Comparison of ENCODE assay signal across 27 cellular contexts in the genomic region with DNA sequence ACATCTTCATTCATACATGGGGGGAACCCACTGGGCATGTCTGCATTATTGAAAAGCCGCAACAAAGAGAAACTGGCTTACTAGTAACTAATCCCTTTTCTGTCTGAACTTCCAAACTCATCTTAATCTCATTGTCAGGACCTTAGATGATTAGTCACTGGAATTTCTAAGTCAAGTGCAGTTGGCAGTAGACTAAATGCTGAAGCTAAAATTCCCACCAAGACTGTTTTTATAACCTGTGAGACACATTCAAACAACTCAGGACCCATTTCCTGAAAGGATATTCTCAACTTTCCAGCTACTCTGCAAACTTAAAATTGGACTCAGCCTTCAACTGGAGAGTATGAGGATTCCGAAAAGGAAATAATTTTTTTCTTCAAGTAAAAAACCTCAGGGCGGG.
DNase-seq lines count a peak whose midpoint lies in the region; ATAC-seq, FAIRE-seq and TF ChIP-seq lines count a peak whose summit lies in the region.
"Had no signal": no experiment of that assay in that cellular context is flagged by ENCODE, and none has a peak within 500 bp of the region (broad histone marks: within the 10 kb centered on the region; RNA-seq: fewer than 3 reads in every experiment).

No MANE protein-coding gene starts in this region.

- no peaks in the 10 kb centered on the region for H3K36me3 ChIP-seq in A673 (ENCODE audit: insufficient read depth, low read length, poor library complexity, severe bottlenecking)
- H3K36me3 ChIP-seq in IMR-90 (ENCODE audit: control insufficient read depth, insufficient read depth, low read length), result no peaks in the 10 kb centered on the region
- H3K36me3 ChIP-seq in astrocyte (ENCODE audit: insufficient read depth, low read length), result no peaks in the 10 kb centered on the region
- H3K36me3 ChIP-seq: esophagus muscularis mucosa, pancreas had no signal

- no TSS peak for BruUV-seq in A673 (replicated peaks; lab: Mats Ljungman, UMichigan)
- BruUV-seq in IMR-90 (replicated peaks; lab: Mats Ljungman, UMichigan), result no TSS peak

- no peak for TF ChIP-seq CTCF in A673 (conservative IDR thresholded peaks at IDR 0.05; ENCODE audit: low read depth, low read length)
- TF ChIP-seq CTCF in IMR-90 (conservative IDR thresholded peaks at IDR 0.05; ENCODE audit: low read depth, low read length), result no peak
- TF ChIP-seq CTCF in astrocyte (IDR thresholded peaks at IDR 0.05; ENCODE audit: insufficient read depth, low read depth, low read length), result no peak

- H2BK120ac ChIP-seq in IMR-90 (ENCODE audit: low read depth, low read length), result no peak overlapping the region

- H3K4ac ChIP-seq in IMR-90 (ENCODE audit: low read depth, low read length), result no peak overlapping the region

- H3K27me3 ChIP-seq in A673 (replicated peaks; ENCODE audit: insufficient read depth, low read depth, low read length, poor library complexity) (no peaks in the 10 kb centered on the region), IMR-90 (ENCODE audit: control insufficient read depth, insufficient read depth, low read length) (no peaks in the 10 kb centered on the region), astrocyte (ENCODE audit: insufficient read depth, low read length) (no peaks in the 10 kb centered on the region)
- H3K27me3 ChIP-seq: esophagus muscularis mucosa, pancreas had no signal

- H4K5ac ChIP-seq in IMR-90 (ENCODE audit: low read depth, low read length), result no peak overlapping the region

- H3K9me1 ChIP-seq in IMR-90 (ENCODE audit: insufficient read depth, low read length), result no peaks in the 10 kb centered on the region

- intact Hi-C loops in A673 (cut with micrococcal nuclease; ENCODE audit: unreplicated experiment), result no loop called here
- intact Hi-C loops in IMR-90 (cut with micrococcal nuclease), result no loop called here

- H2BK20ac ChIP-seq in IMR-90 (ENCODE audit: low read depth, low read length), result no peak overlapping the region

- no peak overlapping the region for H3K56ac ChIP-seq in IMR-90 (ENCODE audit: extremely low read depth, insufficient read depth, low read length)

- peaks cover 2% of the 10 kb centered on the region for H3K9me3 Mint-ChIP-seq in astrocyte (ENCODE audit: unreplicated experiment)
- H3K9me3 Mint-ChIP-seq in activated T-cell treated with anti-CD3 and anti-CD28 coated beads, Interleukin-2, amount 50 U/mL, for 4 hours, result peaks cover 12% of the 10 kb centered on the region

- H3K36me3 Mint-ChIP-seq in astrocyte (ENCODE audit: low read depth, unreplicated experiment), result no peaks in the 10 kb centered on the region
- H3K36me3 Mint-ChIP-seq in activated T-cell treated with anti-CD3 and anti-CD28 coated beads, Interleukin-2, amount 50 U/mL, for 4 hours (ENCODE audit: insufficient read depth), result no peaks in the 10 kb centered on the region
- H3K36me3 Mint-ChIP-seq: activated CD8-positive, alpha-beta memory T cell treated with anti-CD3 and anti-CD28 coated beads, Interleukin-2, amount 10 ng/mL, durations not matched to agents 7 days and 5 days; activated naive CD8-positive, alpha-beta T cell; brain had no signal

- dilution Hi-C loops in IMR-90 (cut with HindIII; ENCODE audit: low sequenced_read_pairs, unreplicated experiment), result no loop called here

- no peak overlapping the region for H2AK5ac ChIP-seq in IMR-90 (ENCODE audit: low read depth, low read length)

- TF ChIP-seq RAD21 in IMR-90 (IDR thresholded peaks at IDR 0.05; ENCODE audit: low read length), result no peak

- no peak overlapping the region for H3K9ac ChIP-seq in IMR-90 (ENCODE audit: low read depth, low read length)
- no peak overlapping the region for H3K9ac ChIP-seq in astrocyte (ENCODE audit: low read length)

- H3K79me2 ChIP-seq in astrocyte (ENCODE audit: insufficient read depth, low read length), result no peaks in the 10 kb centered on the region

- CTCF ChIA-PET in A673 (lab: Charles Lee) (interaction anchor here (0.7 kb wide), 1 partner anchor 25 kb away, joined by 3 read pairs; no protein-coding TSS in a partner anchor), IMR-90 (lab: Yijun Ruan, JAX) (no interaction called here)

- H2BK15ac ChIP-seq in IMR-90 (ENCODE audit: low read depth, low read length), result no peak overlapping the region

- WGBS in IMR-90 (ENCODE audit: extremely low coverage in 2 of 2, insufficient read length in 1 of 2), 2 experiments, result no CpG with 5 or more reads among the region's 3 CpGs

- H3K27ac ChIP-seq in A673 (ENCODE audit: low read depth, low read length, poor library complexity, severe bottlenecking), result no peak overlapping the region
- H3K27ac ChIP-seq in IMR-90 (ENCODE audit: insufficient read depth, low read length), result no peak overlapping the region
- H3K27ac ChIP-seq in astrocyte (ENCODE audit: low read depth, low read length), result no peak overlapping the region
- no peak overlapping the region for H3K27ac ChIP-seq in substantia nigra (ENCODE audit: low read depth, low read length, poor library complexity, severe bottlenecking)
- H3K27ac ChIP-seq: esophagus muscularis mucosa, pancreas, PC-9 had no signal

- peak; percentile 9 for FAIRE-seq in astrocyte (lab: Jason Lieb, UNC)
- FAIRE-seq: colon, pancreas had no signal

- no peak overlapping the region for H3K14ac ChIP-seq in IMR-90 (replicated peaks; ENCODE audit: low read depth, low read length)

- TF ChIP-seq POLR2A in IMR-90 (IDR thresholded peaks at IDR 0.05; ENCODE audit: low read depth, low read length), result no peak

- H3K4me1 Mint-ChIP-seq in astrocyte (ENCODE audit: low read depth, unreplicated experiment), result no peaks in the 10 kb centered on the region
- H3K4me1 Mint-ChIP-seq in activated T-cell treated with anti-CD3 and anti-CD28 coated beads, Interleukin-2, amount 50 U/mL, for 4 hours (ENCODE audit: low read depth), result no peaks in the 10 kb centered on the region
- H3K4me1 Mint-ChIP-seq: activated CD4-positive, alpha-beta T cell treated with anti-CD3 and anti-CD28 coated beads, Interleukin-2, amount 10 ng/mL, durations not matched to agents 24 days and 14 days; activated CD8-positive, alpha-beta memory T cell treated with anti-CD3 and anti-CD28 coated beads, Interleukin-2, amount 10 ng/mL, durations not matched to agents 7 days and 5 days; brain; naive thymus-derived CD8-positive, alpha-beta T cell; T-helper 17 cell had no signal

- H3K79me1 ChIP-seq in IMR-90 (ENCODE audit: low read depth in 1 of 2, low read length in 2 of 2), result no peaks in the 10 kb centered on the region

- H3K4me3 ChIP-seq in A673 (ENCODE audit: low read depth, low read length, poor library complexity, severe bottlenecking) (no peak overlapping the region), IMR-90 (ENCODE audit: insufficient read depth, low read depth, low read length) (no peak overlapping the region), astrocyte (ENCODE audit: insufficient read depth, low read depth, low read length) (no peak overlapping the region)
- H3K4me3 ChIP-seq: esophagus muscularis mucosa, pancreas, PC-9 had no signal

- H4K8ac ChIP-seq in IMR-90 (ENCODE audit: low read depth in 2 of 2, low read length in 2 of 2), result no peak overlapping the region

- no peak overlapping the region for H2BK5ac ChIP-seq in IMR-90 (ENCODE audit: low read depth, low read length, poor library complexity, severe bottlenecking)

- no peak overlapping the region for H2AFZ ChIP-seq in IMR-90 (replicated peaks; ENCODE audit: low read length, poor library complexity)
- H2AFZ ChIP-seq in astrocyte (ENCODE audit: low read depth, low read length), result no peak overlapping the region
- H2AFZ ChIP-seq: PC-9 had no signal

- in situ Hi-C loops in IMR-90 (cut with MboI; ENCODE audit: low sequenced_read_pairs), result no loop called here

- H3K4me3 Mint-ChIP-seq in astrocyte (ENCODE audit: unreplicated experiment), result no peak overlapping the region
- H3K4me3 Mint-ChIP-seq in activated T-cell treated with anti-CD3 and anti-CD28 coated beads, Interleukin-2, amount 50 U/mL, for 4 hours, result no peak overlapping the region
- H3K4me3 Mint-ChIP-seq: activated CD4-positive, alpha-beta T cell treated with anti-CD3 and anti-CD28 coated beads, Interleukin-2, amount 10 ng/mL, durations not matched to agents 24 days and 14 days; activated CD8-positive, alpha-beta memory T cell treated with anti-CD3 and anti-CD28 coated beads, Interleukin-2, amount 10 ng/mL, durations not matched to agents 7 days and 5 days; activated naive CD8-positive, alpha-beta T cell; brain; effector memory CD8-positive, alpha-beta T cell; naive thymus-derived CD8-positive, alpha-beta T cell; T-helper 17 cell had no signal

- H3K27me3 Mint-ChIP-seq in astrocyte (ENCODE audit: low read depth, unreplicated experiment), result no peaks in the 10 kb centered on the region
- peaks cover 6% of the 10 kb centered on the region for H3K27me3 Mint-ChIP-seq in activated T-cell treated with anti-CD3 and anti-CD28 coated beads, Interleukin-2, amount 50 U/mL, for 4 hours (ENCODE audit: low read depth)
- H3K27me3 Mint-ChIP-seq: activated CD4-positive, alpha-beta T cell treated with anti-CD3 and anti-CD28 coated beads, Interleukin-2, amount 10 ng/mL, durations not matched to agents 24 days and 14 days had no signal

- H3K23ac ChIP-seq in IMR-90 (ENCODE audit: low read depth, low read length), result no peak overlapping the region

- POLR2A ChIA-PET in A673 (lab: Charles Lee; ENCODE audit: low non-redundant PET) (no interaction called here), IMR-90 (lab: Charles Lee; ENCODE audit: unreplicated experiment) (no interaction called here)

- H3K27ac Mint-ChIP-seq in astrocyte (ENCODE audit: unreplicated experiment), result no peak overlapping the region
- H3K27ac Mint-ChIP-seq: activated CD4-positive, alpha-beta T cell treated with anti-CD3 and anti-CD28 coated beads, Interleukin-2, amount 10 ng/mL, durations not matched to agents 24 days and 14 days; activated CD8-positive, alpha-beta memory T cell treated with anti-CD3 and anti-CD28 coated beads, Interleukin-2, amount 10 ng/mL, durations not matched to agents 7 days and 5 days; activated naive CD8-positive, alpha-beta T cell; brain; effector memory CD8-positive, alpha-beta T cell; naive thymus-derived CD8-positive, alpha-beta T cell; T-helper 17 cell had no signal

- H3K4me2 ChIP-seq in IMR-90 (ENCODE audit: low read depth, low read length), result no peak overlapping the region
- peak overlapping the region; percentile 32 for H3K4me2 ChIP-seq in astrocyte (ENCODE audit: low read length)
- H3K4me2 ChIP-seq: PC-9 had no signal

- H3K4me1 ChIP-seq in A673 (ENCODE audit: insufficient read depth, low read length, poor library complexity, severe bottlenecking), result peaks cover 8% of the 10 kb centered on the region
- H3K4me1 ChIP-seq in IMR-90 (ENCODE audit: control insufficient read depth, insufficient read depth, low read length), result no peaks in the 10 kb centered on the region
- H3K4me1 ChIP-seq in astrocyte (ENCODE audit: insufficient read depth, low read length), result no peaks in the 10 kb centered on the region
- H3K4me1 ChIP-seq: pancreas had no signal

- H4K91ac ChIP-seq in IMR-90 (ENCODE audit: insufficient read depth, low read depth, low read length), result no peak overlapping the region

- no peaks in the 10 kb centered on the region for H3K9me3 ChIP-seq in A673 (ENCODE audit: low read depth, low read length, poor library complexity, severe bottlenecking)
- H3K9me3 ChIP-seq in IMR-90 (ENCODE audit: control insufficient read depth, insufficient read depth, low read length), result peaks cover 3% of the 10 kb centered on the region
- no peaks in the 10 kb centered on the region for H3K9me3 ChIP-seq in astrocyte (ENCODE audit: insufficient read depth, low read depth, low read length)
- H3K9me3 ChIP-seq: pancreas had no signal

- no peak for ATAC-seq in IMR-90 (ENCODE audit: low read depth)
- no peak for ATAC-seq in activated T-cell treated with anti-CD3 and anti-CD28 coated beads, Interleukin-2, amount 50 U/mL, for 4 hours
- ATAC-seq: activated CD8-positive, alpha-beta memory T cell treated with anti-CD3 and anti-CD28 coated beads, Interleukin-2, amount 10 ng/mL, durations not matched to agents 7 days and 5 days; effector memory CD8-positive, alpha-beta T cell; naive thymus-derived CD8-positive, alpha-beta T cell; pancreas; T-helper 17 cell had no signal

- no peaks in the 10 kb centered on the region for H4K20me1 ChIP-seq in IMR-90 (ENCODE audit: insufficient read depth, low read length)
- H4K20me1 ChIP-seq in astrocyte (ENCODE audit: insufficient read depth, low read length), result no peaks in the 10 kb centered on the region

- H3K18ac ChIP-seq in IMR-90 (ENCODE audit: low read depth, low read length), result no peak overlapping the region

- DNase-seq in A673 (ENCODE audit: low spot score), result peak; percentile 57
- peak; percentile 33 for DNase-seq in IMR-90
- DNase-seq in astrocyte (ENCODE audit: low read depth), result peak; percentile 80
- peak; percentile 54 for DNase-seq in iris pigment epithelial cell (ENCODE audit: low read depth)
- DNase-seq in substantia nigra (lab: John Stamatoyannopoulos, UW), result no peak
- DNase-seq in activated T-cell treated with anti-CD3 and anti-CD28 coated beads, Interleukin-2, amount 50 U/mL, for 4 hours, result no peak
- no peak for DNase-seq in 8988T
- DNase-seq in AG20443 (ENCODE audit: low spot score), result no peak
- DNase-seq: activated CD4-positive, alpha-beta T cell treated with anti-CD3 and anti-CD28 coated beads, Interleukin-2, amount 10 ng/mL, durations not matched to agents 24 days and 14 days; activated CD8-positive, alpha-beta memory T cell treated with anti-CD3 and anti-CD28 coated beads, Interleukin-2, amount 10 ng/mL, durations not matched to agents 7 days and 5 days; C1 segment of cervical spinal cord; effector memory CD8-positive, alpha-beta T cell; H7; head of caudate nucleus; KG1; naive thymus-derived CD8-positive, alpha-beta T cell; NCI-H1048; NCI-H2029; NCI-H345; pancreas; PC-9; SIG-M5; T-helper 17 cell had no signal

- no peak overlapping the region for H2AK9ac ChIP-seq in IMR-90 (replicated peaks; ENCODE audit: low read depth, low read length, poor library complexity)

Comparison
In these comparisons a context has a peak if more than half of its experiments do, and no peak if none do; other contexts are left out.
1. DNase-seq: peak in A673 (single experiment), IMR-90 (single experiment), astrocyte (single experiment) and iris pigment epithelial cell (single experiment); none in substantia nigra (0 of 49), activated T-cell treated with anti-CD3 and anti-CD28 coated beads, Interleukin-2, amount 50 U/mL, for 4 hours (single experiment), 8988T (single experiment) and AG20443 (single experiment).